ENCODE assay signal across 6 cellular contexts in genomic region chr11:54797906-54798305, GRCh38.
DNase-seq lines count a peak whose midpoint lies in the region; ATAC-seq, FAIRE-seq and TF ChIP-seq lines count a peak whose summit lies in the region.
"Not testable (repeated sequence)": the region's sequence is repeated elsewhere in the genome, so short reads cannot be mapped to it uniquely, and the experiment has no call there.

No MANE protein-coding gene starts in this region.

- intact Hi-C loops in Right ventricle myocardium superior (cut with DNase I); right cardiac atrium (cut with DNase I); kidney (cut with DNase I); posterior vena cava (cut with DNase I): not testable (repeated sequence)

- TF ChIP-seq CTCF in chondrocyte (IDR thresholded peaks at IDR 0.05); kidney (IDR thresholded peaks at IDR 0.05; ENCODE audit: borderline replicate concordance, extremely low read depth, insufficient read depth); type B pancreatic cell (conservative IDR thresholded peaks at IDR 0.05): not testable (repeated sequence)

- not testable (repeated sequence) for H3K4me1 Mint-ChIP-seq in chondrocyte (ENCODE audit: low read depth); type B pancreatic cell (ENCODE audit: unreplicated experiment)

- H3K27ac Mint-ChIP-seq in chondrocyte (ENCODE audit: unreplicated experiment); type B pancreatic cell: not testable (repeated sequence)

- H3K27ac ChIP-seq in right cardiac atrium (ENCODE audit: low read length); kidney (ENCODE audit: low read depth in 2 of 2, low read length in 2 of 2): not testable (repeated sequence)

- H3K36me3 ChIP-seq in kidney (ENCODE audit: control insufficient read depth in 1 of 2, insufficient read depth in 2 of 2, low read length in 2 of 2) = not testable (repeated sequence)

- not testable (repeated sequence) for H3K4me1 ChIP-seq in right cardiac atrium (ENCODE audit: control insufficient read depth, insufficient read depth, low read length); kidney (ENCODE audit: control insufficient read depth in 1 of 2, insufficient read depth in 1 of 2, low read depth in 1 of 2, low read length in 2 of 2)

- H3K27me3 ChIP-seq in right cardiac atrium (ENCODE audit: control insufficient read depth, insufficient read depth) = not testable (repeated sequence)

- FAIRE-seq in kidney (lab: Jason Lieb, UNC) = not testable (repeated sequence)

- H3K9me3 Mint-ChIP-seq in chondrocyte (ENCODE audit: low read depth) = peaks cover 87% of the 10 kb centered on the region
- H3K9me3 Mint-ChIP-seq in type B pancreatic cell = not testable (repeated sequence)

- H3K9ac ChIP-seq in kidney (ENCODE audit: low read length in 2 of 2) = not testable (repeated sequence)

- H3K36me3 Mint-ChIP-seq in chondrocyte (ENCODE audit: low read depth); type B pancreatic cell: not testable (repeated sequence)

- not testable (repeated sequence) for H3K27me3 Mint-ChIP-seq in chondrocyte (ENCODE audit: low read depth); type B pancreatic cell

- 58% methylated on average over 5 of the region's 5 CpGs for WGBS in right cardiac atrium

- not testable (repeated sequence) for H3K9me3 ChIP-seq in right cardiac atrium (ENCODE audit: control insufficient read depth, low read length)
- peaks cover 4 to 27% of the 10 kb centered on the region in 2 donors for H3K9me3 ChIP-seq in kidney (ENCODE audit: control insufficient read depth in 1 of 2, low read length in 2 of 2)

- ATAC-seq in Right ventricle myocardium superior (ENCODE audit: poor library complexity); right cardiac atrium: not testable (repeated sequence)

- DNase-seq in chondrocyte (ENCODE audit: low spot score) (peak; percentile 26), Right ventricle myocardium superior (peak; percentile 22), right cardiac atrium (peak in 2 of 3 donors; percentile 3), kidney (peak; percentile 34), posterior vena cava (ENCODE audit: low spot score) (peak; percentile 20), type B pancreatic cell (ENCODE audit: extremely low spot score, unreplicated experiment) (peak; percentile 49)

- not testable (repeated sequence) for H3K4me3 Mint-ChIP-seq in chondrocyte (ENCODE audit: unreplicated experiment); type B pancreatic cell

- not testable (repeated sequence) for H3K4me3 ChIP-seq in right cardiac atrium (ENCODE audit: low read length); kidney (ENCODE audit: low read length in 2 of 2)
